ENCODE assay signal across 32 cellular contexts in the genomic region with DNA sequence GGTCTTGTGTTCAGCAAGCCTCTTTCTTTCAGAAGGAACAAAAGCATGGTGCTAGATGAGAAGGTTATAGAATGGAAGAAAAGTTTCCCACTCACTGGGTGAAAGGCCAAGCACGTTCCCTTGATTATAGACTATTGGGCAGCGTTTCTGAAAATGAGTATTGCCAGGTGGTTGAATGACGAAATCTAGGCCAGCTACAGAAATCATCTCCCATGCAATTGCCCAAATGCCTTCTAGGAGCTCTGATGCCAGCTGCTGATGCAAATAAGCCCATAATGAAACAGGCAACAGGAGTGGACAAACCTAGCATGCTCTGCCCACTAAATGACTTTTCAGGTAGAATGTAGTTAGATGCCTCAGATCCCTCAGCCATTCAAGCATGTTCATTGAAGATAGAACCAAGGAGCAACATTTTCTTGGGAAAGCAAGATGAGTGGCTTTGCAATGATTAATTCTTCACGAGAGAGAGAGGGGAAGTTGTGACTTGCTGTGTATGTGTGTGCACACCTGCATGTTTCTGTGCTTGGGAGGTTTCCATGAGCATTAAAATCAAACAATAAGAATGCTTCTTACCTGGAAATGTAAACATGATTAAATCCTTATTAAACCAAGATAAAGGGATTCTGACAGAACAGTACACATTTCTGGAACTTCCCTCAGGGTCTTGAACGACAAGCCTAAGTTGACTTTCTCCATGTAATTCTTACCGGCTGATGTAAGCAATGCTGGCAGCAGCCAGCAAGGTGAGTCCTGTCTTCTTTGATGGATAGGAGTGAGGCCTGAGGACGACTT. TPM values are rescaled to one million over a fixed set of nuclear protein-coding genes. Genes with fewer than 3 reads are reported as not detected.
DNase-seq lines count a peak whose midpoint lies in the region; ATAC-seq, FAIRE-seq and TF ChIP-seq lines count a peak whose summit lies in the region.
"Had no signal": no experiment of that assay in that cellular context is flagged by ENCODE, and none has a peak within 500 bp of the region (broad histone marks: within the 10 kb centered on the region; RNA-seq: fewer than 3 reads in every experiment).

No MANE protein-coding gene starts in this region.

- in situ Hi-C loops in GM12878 (cut with MboI): no loop called here

- no peak overlapping the region for H3K4me2 ChIP-seq in GM23338
- H3K4me2 ChIP-seq in GM12878 (ENCODE audit: control insufficient read depth, insufficient read depth): no peak overlapping the region
- no peak overlapping the region for H3K4me2 ChIP-seq in hepatocyte

- H3K9me2 ChIP-seq in GM23338 (ENCODE audit: insufficient read depth) (0 out of 2 replicates have a peak, but pooled peaks cover 7% of the 10 kb centered on the region), hepatocyte (replicated peaks; ENCODE audit: insufficient read depth) (no peaks in the 10 kb centered on the region)

- intact Hi-C loops in GM12878 (cut with micrococcal nuclease; ENCODE audit: unreplicated experiment): loop anchor here (5.0 kb wide), 2 partner anchors 52 to 277 kb away; a partner anchor contains a TSS

- H3K27ac ChIP-seq in GM23338 (ENCODE audit: low read depth): no peak overlapping the region
- H3K27ac ChIP-seq in GM12878 (ENCODE audit: control insufficient read depth, insufficient read depth): no peak overlapping the region
- H3K27ac ChIP-seq in hepatocyte: no peak overlapping the region
- H3K27ac ChIP-seq: gastroesophageal sphincter, SK-N-MC, suprapubic skin had no signal

- no peaks in the 10 kb centered on the region; the same call in 2 of the 3 replicates for H3K9me3 Mint-ChIP-seq in GM23338
- H3K9me3 Mint-ChIP-seq: activated CD4-positive, alpha-beta memory T cell treated with anti-CD3 and anti-CD28 coated beads, Interleukin-2, amount 10 ng/mL, durations not matched to agents 7 days and 5 days; dendritic cell treated with granulocyte-macrophage colony-stimulating factor and Interleukin-4, amounts not matched to agents 40 ng/mL and 50 ng/mL, for 4 days; natural killer cell had no signal

- H3K27ac Mint-ChIP-seq in GM23338: no peak overlapping the region
- H3K27ac Mint-ChIP-seq: activated CD4-positive, alpha-beta memory T cell treated with anti-CD3 and anti-CD28 coated beads, Interleukin-2, amount 10 ng/mL, durations not matched to agents 7 days and 5 days; dendritic cell treated with granulocyte-macrophage colony-stimulating factor and Interleukin-4, amounts not matched to agents 40 ng/mL and 50 ng/mL, for 4 days; natural killer cell; T-helper 1 cell treated with Interleukin-12 subunit alpha and Interleukin-12 subunit beta and Interleukin-4 antibody, amounts not matched to agents 30 μg/mL and 1 μg/mL, for 36 hours had no signal

- no peak overlapping the region for H3K9ac ChIP-seq in GM12878 (ENCODE audit: control insufficient read depth, insufficient read depth, low read length)

- WGBS in GM12878 (ENCODE audit: insufficient coverage, insufficient replicate concordance, low lambda C conversion rate, missing lambda C conversion rate): 26% methylated on average over 7 of the region's 7 CpGs
- 71% methylated on average over 7 of the region's 7 CpGs for WGBS in hepatocyte (ENCODE audit: low lambda C conversion rate, missing lambda C conversion rate)

- H4K20me1 ChIP-seq in GM23338 (replicated peaks; ENCODE audit: insufficient read depth) (no peaks in the 10 kb centered on the region), GM12878 (ENCODE audit: control insufficient read depth, insufficient read depth) (no peaks in the 10 kb centered on the region), hepatocyte (ENCODE audit: insufficient read depth, poor library complexity, severe bottlenecking) (no peaks in the 10 kb centered on the region)

- CTCF ChIA-PET in GM12878 (lab: Yijun Ruan, JAX): no interaction called here

- H3K4me1 ChIP-seq in GM23338 (ENCODE audit: insufficient read depth): no peaks in the 10 kb centered on the region
- peaks cover 33% of the 10 kb centered on the region for H3K4me1 ChIP-seq in GM12878 (ENCODE audit: control insufficient read depth, insufficient read depth, low read length)
- H3K4me1 ChIP-seq in hepatocyte (ENCODE audit: insufficient read depth): peaks cover 6% of the 10 kb centered on the region

- DNase-seq in GM23338 (ENCODE audit: low spot score): no peak
- peak; percentile 25 for DNase-seq in NB4 (ENCODE audit: low read depth)
- no peak for DNase-seq in GM12878 (ENCODE audit: low read depth, low spot score)
- DNase-seq in kidney tubule cell (ENCODE audit: low spot score): peak; percentile 46
- no peak for DNase-seq in GF-D8 (lab: John Stamatoyannopoulos, UW)
- DNase-seq in NCI-H1048 (lab: John Stamatoyannopoulos, UW): no peak
- no peak for DNase-seq in hepatocyte (ENCODE audit: low spot score)
- DNase-seq: activated CD4-positive, alpha-beta memory T cell treated with anti-CD3 and anti-CD28 coated beads, Interleukin-2, amount 10 ng/mL, durations not matched to agents 7 days and 5 days; activated CD4-positive, alpha-beta T cell treated with anti-CD3 and anti-CD28 coated beads for 1 hour; activated CD8-positive, alpha-beta memory T cell treated with anti-CD3 and anti-CD28 coated beads, Interleukin-2, amount 50 U/mL, for 4 hours; activated naive CD4-positive, alpha-beta T cell; DMS79; esophagus squamous epithelium; GOT3; hippocampal formation; left cardiac atrium; mucosa of descending colon; natural killer cell; NCI-H146; NCI-H345; NCI-H774; stimulated activated naive CD4-positive, alpha-beta T cell had no signal

- H3K36me3 Mint-ChIP-seq in GM23338 (ENCODE audit: low read depth): no peaks in the 10 kb centered on the region
- H3K36me3 Mint-ChIP-seq: natural killer cell had no signal

- H3K27me3 Mint-ChIP-seq in GM23338 (ENCODE audit: insufficient read depth, low read depth, poor library complexity): peaks cover 3% of the 10 kb centered on the region
- H3K27me3 Mint-ChIP-seq: activated CD4-positive, alpha-beta memory T cell treated with anti-CD3 and anti-CD28 coated beads, Interleukin-2, amount 10 ng/mL, durations not matched to agents 7 days and 5 days had no signal

- H3K4me3 ChIP-seq in GM23338 (no peak overlapping the region), NB4 (ENCODE audit: low read depth, low read length) (no peak overlapping the region), GM12878 (no peak overlapping the region), hepatocyte (no peak overlapping the region)
- H3K4me3 ChIP-seq: esophagus squamous epithelium, gastroesophageal sphincter, mucosa of descending colon, SK-N-MC, suprapubic skin had no signal

- no peak overlapping the region for H3K4me3 Mint-ChIP-seq in GM23338
- H3K4me3 Mint-ChIP-seq: activated CD4-positive, alpha-beta memory T cell treated with anti-CD3 and anti-CD28 coated beads, Interleukin-2, amount 10 ng/mL, durations not matched to agents 7 days and 5 days; CD14-positive monocyte; dendritic cell treated with granulocyte-macrophage colony-stimulating factor and Interleukin-4, amounts not matched to agents 40 ng/mL and 50 ng/mL, for 4 days; natural killer cell; T-helper 1 cell treated with Interleukin-12 subunit alpha and Interleukin-12 subunit beta and Interleukin-4 antibody, amounts not matched to agents 30 μg/mL and 1 μg/mL, for 36 hours had no signal

- H2AFZ ChIP-seq in GM23338 (0 out of 2 replicates have a peak overlapping the region, but pooled peaks have one; percentile 23), GM12878 (ENCODE audit: control insufficient read depth, low read depth, low read length) (no peak overlapping the region), hepatocyte (no peak overlapping the region)

- no peaks in the 10 kb centered on the region for H3F3A ChIP-seq in GM23338 (replicated peaks; ENCODE audit: low read depth)

- SMC1A ChIA-PET in GM12878 (lab: Charles Lee; ENCODE audit: uncharacterized antibody, unreplicated experiment): interaction anchor here (0.6 to 3.7 kb wide), 5 partner anchors 12 to 275 kb away, joined by 3 to 26 read pairs (median 3); no protein-coding TSS in a partner anchor

- RAD21 ChIA-PET in GM12878 (lab: Charles Lee; ENCODE audit: unreplicated experiment): interaction anchor here (1.0 to 5.3 kb wide), 4 partner anchors 21 to 65 kb away, joined by 3 to 88 read pairs (median 28); no protein-coding TSS in a partner anchor

- TF ChIP-seq EP300 in GM12878 (IDR thresholded peaks at IDR 0.05; ENCODE audit: borderline replicate concordance in 1 of 2, control insufficient read depth in 1 of 2, low read depth in 2 of 2, low read length in 2 of 2): no peak

- no peaks in the 10 kb centered on the region; the same call in 1 of the 2 replicates for H3K36me3 ChIP-seq in GM23338 (ENCODE audit: insufficient read depth)
- H3K36me3 ChIP-seq in GM12878 (ENCODE audit: control insufficient read depth in 2 of 2, insufficient read depth in 2 of 2, low read length in 1 of 2): no peaks in the 10 kb centered on the region
- no peaks in the 10 kb centered on the region for H3K36me3 ChIP-seq in hepatocyte (replicated peaks; ENCODE audit: insufficient read depth, low read depth)
- H3K36me3 ChIP-seq: esophagus squamous epithelium, gastroesophageal sphincter, suprapubic skin had no signal

- TF ChIP-seq RAD21 in GM12878 (IDR thresholded peaks at IDR 0.05; ENCODE audit: insufficient read depth, low read depth, low read length): no peak

- ATAC-seq in GM23338 (no peak), GM12878 (no peak), SK-N-SH treated with all-trans-retinoic acid at 6 μM for 48 hours (no peak)
- ATAC-seq: gastroesophageal sphincter, left cardiac atrium, mucosa of descending colon, natural killer cell had no signal

- POLR2A ChIA-PET in GM12878 (lab: Charles Lee): interaction anchor here (1.0 kb wide), 1 partner anchor 23 kb away, joined by 3 read pairs; no protein-coding TSS in a partner anchor

- peaks cover 10% of the 10 kb centered on the region; the same call in 2 of the 3 replicates for H3K4me1 Mint-ChIP-seq in GM23338

- TF ChIP-seq CTCF in GM23338 (conservative IDR thresholded peaks at IDR 0.05; ENCODE audit: low read depth in 2 of 2) (no peak), NB4 (IDR thresholded peaks at IDR 0.05; ENCODE audit: low read depth, low read length) (no peak), GM12878 (IDR thresholded peaks at IDR 0.05 in 2 of 3, conservative IDR thresholded peaks at IDR 0.05 in 1 of 3; ENCODE audit: control insufficient read depth in 2 of 3, extremely low read depth in 1 of 3, insufficient read depth in 1 of 3, low read depth in 3 of 3, low read length in 3 of 3) (no peak), hepatocyte (IDR thresholded peaks at IDR 0.05; ENCODE audit: poor library complexity) (no peak)

- BruUV-seq in GM12878 (replicated peaks; lab: Mats Ljungman, UMichigan): no TSS peak

- H3K9me3 ChIP-seq in GM12878 (replicated peaks; ENCODE audit: control insufficient read depth, insufficient read depth, low read length) (no peaks in the 10 kb centered on the region), hepatocyte (ENCODE audit: low read depth) (no peaks in the 10 kb centered on the region)
- H3K9me3 ChIP-seq: esophagus squamous epithelium, gastroesophageal sphincter, mucosa of descending colon, suprapubic skin had no signal

- TF ChIP-seq POLR2A in NB4 (IDR thresholded peaks at IDR 0.05; ENCODE audit: extremely low read depth, insufficient read length) (no peak), GM12878 (IDR thresholded peaks at IDR 0.05; ENCODE audit: low read depth, low read length) (no peak)

- H3K27me3 ChIP-seq in GM23338 (ENCODE audit: insufficient read depth) (no peaks in the 10 kb centered on the region), GM12878 (replicated peaks in 1 of 2; ENCODE audit: control insufficient read depth in 2 of 2, insufficient read depth in 2 of 2, low read length in 1 of 2) (no peaks in the 10 kb centered on the region), hepatocyte (no peaks in the 10 kb centered on the region)
- H3K27me3 ChIP-seq: esophagus squamous epithelium, suprapubic skin had no signal

- no peak for FAIRE-seq in GM12878 (lab: Jason Lieb, UNC)
- FAIRE-seq: G401.6, HTR-8/SVneo had no signal

- no peaks in the 10 kb centered on the region for H3K79me2 ChIP-seq in GM23338 (replicated peaks; ENCODE audit: insufficient read depth)
- no peaks in the 10 kb centered on the region for H3K79me2 ChIP-seq in GM12878 (ENCODE audit: control insufficient read depth, insufficient read depth, low read length)
- H3K79me2 ChIP-seq in hepatocyte: no peaks in the 10 kb centered on the region

RNA-seq across cellular contexts. Expression of a gene that starts 43.5 kb away (rescaled TPM):
- not detected in 2 replicates for total RNA-seq in GM23338 (2014; rRNA removed; shearing (Covaris generic))
- polyA plus RNA-seq in GM23338 (2016; fragmentation: Nextera tagmentation; extraction: Ambion mirVana) (not detected in 2 replicates), GM12878 (2011; rRNA removed) (0.10 and 0.14 TPM in 2 replicates), GM12878 (2014; fragmentation: Illumina TruSeq; extraction: Trizol) (1.7 and 2.1 TPM in 2 replicates), GM12878 (2014; fragmentation: Nextera tagmentation; extraction: Ambion mirVana) (1 to 10 TPM; 2.5 to 2.6 TPM), GM12878 (2014; rRNA removed) (1.3 and 2.2 TPM in 2 replicates), GM12878 (2016; fragmentation: Nextera tagmentation; extraction: Ambion mirVana) (under 1 TPM; 0.72 to 0.84 TPM), hepatocyte (3.6 and 4.1 TPM in 2 replicates)
- 1.6 and 2.0 TPM in 2 replicates for total RNA-seq in GM12878 (2013; cell fraction: nucleolus; rRNA removed)
- total RNA-seq in GM12878 (2014; rRNA removed) (1.4 and 2.2 TPM in 2 replicates), GM12878 (2014; rRNA removed; fragmentation: Illumina TruSeq; extraction: Trizol) (2.1 and 2.5 TPM in 2 replicates), GM12878 (2021) (1.7 and 2.5 TPM in 2 replicates), hepatocyte (9.8 and 10.0 TPM in 2 replicates)
- polyA plus RNA-seq in GM12878 (2011; ENCODE audit: low read depth): 1.7 TPM
- polyA plus RNA-seq in GM12878 (2011; cell fraction: cytosol; rRNA removed): not detected in 2 replicates
- polyA plus RNA-seq in GM12878 (2011; cell fraction: nucleus; rRNA removed): 0.47 and 0.52 TPM in 2 replicates
- 2.5 and 3.2 TPM in 2 replicates for polyA plus RNA-seq in GM12878 (2012)
- 0.10 TPM in 1 of 2 replicates, not detected in the other for polyA minus RNA-seq in GM12878 (2011; rRNA and poly(A)+ RNA removed)
- not detected in 2 replicates for polyA minus RNA-seq in GM12878 (2011; cell fraction: cytosol; rRNA and poly(A)+ RNA removed)
- polyA minus RNA-seq in GM12878 (2011; cell fraction: nucleus; rRNA and poly(A)+ RNA removed): 0.12 and 0.29 TPM in 2 replicates
- total RNA-seq: OCI-LY7 had no signal

Comparison
In these comparisons a context has a peak if more than half of its experiments do, and no peak if none do; other contexts are left out.
1. DNase-seq: peak in NB4 (single experiment) and kidney tubule cell (single experiment); none in GM23338 (single experiment), GM12878 (single experiment), GF-D8 (single experiment), NCI-H1048 (single experiment) and hepatocyte (single experiment).